ENCODE assay signal across 9 cellular contexts in the genomic region with DNA sequence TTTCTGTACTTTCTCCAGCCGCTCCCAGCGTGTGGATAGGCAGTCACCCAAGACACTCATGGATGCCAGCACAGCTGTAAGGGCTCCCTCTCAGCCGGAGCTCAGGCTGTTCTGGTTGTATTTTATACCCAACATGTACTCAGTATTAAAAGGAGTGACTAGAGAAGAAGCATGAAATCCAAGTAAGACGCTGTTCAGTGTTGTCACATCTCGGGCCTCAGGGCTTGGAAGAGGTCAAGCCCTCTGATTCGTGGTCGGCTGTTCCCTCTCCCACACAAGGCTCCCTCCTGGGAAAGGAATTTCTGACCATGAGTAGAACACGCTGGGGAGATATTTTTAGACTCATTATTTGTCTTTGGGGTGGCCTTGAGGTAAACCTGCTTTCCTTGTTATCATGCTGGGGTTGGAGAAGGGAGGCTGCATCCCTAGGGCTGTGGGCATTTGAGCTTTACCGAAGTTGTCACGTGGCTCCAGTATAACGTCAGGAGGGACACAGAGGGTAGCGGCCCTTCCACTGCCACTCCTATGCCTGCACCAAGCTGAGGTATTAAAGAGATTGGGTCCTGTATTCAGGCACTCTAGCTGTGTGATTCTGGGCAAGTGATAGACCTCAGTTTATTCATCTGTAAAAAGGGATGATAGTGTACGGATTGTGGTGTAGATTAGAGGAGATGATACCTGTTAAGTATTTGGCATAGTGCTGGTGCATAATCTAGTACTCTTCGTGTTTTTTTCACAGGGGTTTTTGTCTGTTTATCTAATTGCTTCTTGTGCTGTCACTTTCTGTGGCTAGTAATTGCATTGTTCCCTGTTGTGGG. TPM values are rescaled to one million over a fixed set of nuclear protein-coding genes. Genes with fewer than 3 reads are reported as not detected.
DNase-seq lines count a peak whose midpoint lies in the region; ATAC-seq and TF ChIP-seq lines count a peak whose summit lies in the region.
"Had no signal": no experiment of that assay in that cellular context is flagged by ENCODE, and none has a peak within 500 bp of the region (broad histone marks: within the 10 kb centered on the region; RNA-seq: fewer than 3 reads in every experiment).

No MANE protein-coding gene starts in this region.

- peak overlapping the region; percentile 44 for H3K4me3 ChIP-seq in thoracic aorta

- DNase-seq in H4 (ENCODE audit: low spot score) (peak; percentile 66), hepatic stellate cell (ENCODE audit: low spot score) (peak; percentile 84), thoracic aorta (ENCODE audit: low spot score) (no peak)
- DNase-seq: activated CD4-positive, alpha-beta T cell treated with anti-CD3 and anti-CD28 coated beads, Interleukin-2, amount 50 U/mL, for 48 hours; dermis blood vessel endothelial cell had no signal

- no peaks in the 10 kb centered on the region for H3K36me3 ChIP-seq in thoracic aorta

- H3K27ac ChIP-seq in thoracic aorta, result peak overlapping the region; percentile 59 to 70

- ATAC-seq in activated T-helper 17 cell treated with anti-CD3 and anti-CD28 coated beads, Interleukin-2, amount 50 U/mL, for 72 hours (replicated peaks), result no peak
- peak; percentile 35 for ATAC-seq in thoracic aorta (ENCODE audit: insufficient number of reproducible peaks, low FRiP score, low read depth)
- ATAC-seq in HG03108 (IDR thresholded peaks at IDR 0.05; ENCODE audit: unreplicated experiment), result no peak
- no peak for ATAC-seq in GM21515 (IDR thresholded peaks at IDR 0.05; ENCODE audit: unreplicated experiment)
- ATAC-seq in HG03135 (IDR thresholded peaks at IDR 0.05; ENCODE audit: unreplicated experiment), result no peak

- H3K27me3 Mint-ChIP-seq in activated T-helper 17 cell treated with anti-CD3 and anti-CD28 coated beads, Interleukin-2, amount 50 U/mL, for 72 hours, result no peaks in the 10 kb centered on the region

- no peaks in the 10 kb centered on the region for H3K9me3 ChIP-seq in thoracic aorta

- no peaks in the 10 kb centered on the region for H3K9me3 Mint-ChIP-seq in activated T-helper 17 cell treated with anti-CD3 and anti-CD28 coated beads, Interleukin-2, amount 50 U/mL, for 72 hours

- no peak for TF ChIP-seq CTCF in thoracic aorta (IDR thresholded peaks at IDR 0.05)

- no peaks in the 10 kb centered on the region for H3K4me1 Mint-ChIP-seq in activated T-helper 17 cell treated with anti-CD3 and anti-CD28 coated beads, Interleukin-2, amount 50 U/mL, for 72 hours

- no peaks in the 10 kb centered on the region for H3K27me3 ChIP-seq in thoracic aorta (replicated peaks; ENCODE audit: insufficient read depth)

- H3K4me3 Mint-ChIP-seq in activated T-helper 17 cell treated with anti-CD3 and anti-CD28 coated beads, Interleukin-2, amount 50 U/mL, for 72 hours, result no peak overlapping the region

- peaks cover 73% of the 10 kb centered on the region for H3K36me3 Mint-ChIP-seq in activated T-helper 17 cell treated with anti-CD3 and anti-CD28 coated beads, Interleukin-2, amount 50 U/mL, for 72 hours (ENCODE audit: low read depth)

- peak overlapping the region; percentile 23 for H3K27ac Mint-ChIP-seq in activated T-helper 17 cell treated with anti-CD3 and anti-CD28 coated beads, Interleukin-2, amount 50 U/mL, for 72 hours

- H3K4me1 ChIP-seq in thoracic aorta (ENCODE audit: control insufficient read depth in 1 of 2, low read depth in 2 of 2), result peaks cover 8 to 33% of the 10 kb centered on the region in 2 donors

RNA-seq across cellular contexts. Expression of a gene that starts 34.1 kb away (rescaled TPM):
- 4.3 and 6.0 TPM in 2 replicates for total RNA-seq in H4 (2014; rRNA removed; shearing (Covaris generic))
- total RNA-seq in activated T-helper 17 cell treated with anti-CD3 and anti-CD28 coated beads, Interleukin-2, amount 50 U/mL, for 72 hours, result 10 to 100 TPM; 71.6 to 73.8 TPM
- total RNA-seq in thoracic aorta, result 10 to 100 TPM in 1 of 2 donors, 1 to 10 TPM in 1; 6.9 to 13.4 TPM

Comparison
In these comparisons a context has a peak if more than half of its experiments do, and no peak if none do; other contexts are left out.
1. RNA of a gene that starts 34.1 kb away (total RNA-seq): 71.6 to 73.8 TPM in activated T-helper 17 cell treated with anti-CD3 and anti-CD28 coated beads, Interleukin-2, amount 50 U/mL, for 72 hours; 6.9 to 13.4 TPM in thoracic aorta and 4.3 to 6.0 TPM in H4; every median in the first group is over 4 times any median in the second.